Comparison of ENCODE assay signal across 6 cellular contexts in genomic region chr12:57502311-57502969, GRCh38. TPM values are rescaled to one million over a fixed set of nuclear protein-coding genes. Genes with fewer than 3 reads are reported as not detected.
DNase-seq lines count a peak whose midpoint lies in the region; ATAC-seq, FAIRE-seq and TF ChIP-seq lines count a peak whose summit lies in the region.
"Not testable (repeated sequence)": the region's sequence is repeated elsewhere in the genome, so short reads cannot be mapped to it uniquely, and the experiment has no call there.
"Had no signal": no experiment of that assay in that cellular context is flagged by ENCODE, and none has a peak within 500 bp of the region (broad histone marks: within the 10 kb centered on the region; RNA-seq: fewer than 3 reads in every experiment).

No MANE protein-coding gene starts in this region.

- not testable (repeated sequence) for H4K20me1 ChIP-seq in K562 (replicated peaks; ENCODE audit: control insufficient read depth, insufficient read depth, low read length)

- TF ChIP-seq RAD21 in K562 (CRISPR knock-in tag; conservative IDR thresholded peaks at IDR 0.05 in 1 of 2, IDR thresholded peaks at IDR 0.05 in 1 of 2): not testable (repeated sequence)

- peak overlapping the region in 4 of 7 donors; percentile 5 to 78 (median 44) for H3K27ac Mint-ChIP-seq in CD4-positive, alpha-beta memory T cell
- H3K27ac Mint-ChIP-seq in activated T-cell treated with anti-CD3 and anti-CD28 coated beads, Interleukin-2, amount 50 U/mL, for 24 hours: peak overlapping the region; percentile 48
- peak overlapping the region; percentile 67 for H3K27ac Mint-ChIP-seq in glutamatergic neuron (ENCODE audit: unreplicated experiment)

- not testable (repeated sequence) for H3K27ac ChIP-seq in CD4-positive, alpha-beta memory T cell (ENCODE audit: low read depth, low read length); K562 (ENCODE audit: extremely low read depth, low read depth, low read length)

- H3K27me3 ChIP-seq in CD4-positive, alpha-beta memory T cell (ENCODE audit: insufficient read depth, low read length); K562 (ENCODE audit: control insufficient read depth in 2 of 2, insufficient read depth in 2 of 2, low read length in 2 of 2): not testable (repeated sequence)

- H3K9ac ChIP-seq in K562 (ENCODE audit: insufficient read depth in 1 of 2, low read depth in 2 of 2, low read length in 2 of 2): not testable (repeated sequence)

- not testable (repeated sequence) for H3K9me3 ChIP-seq in CD4-positive, alpha-beta memory T cell (ENCODE audit: control insufficient read depth in 1 of 2, low read length in 2 of 2); K562 (replicated peaks; ENCODE audit: control insufficient read depth, insufficient read depth, low read depth, low read length)

- not testable (repeated sequence) for H3K4me3 ChIP-seq in CD4-positive, alpha-beta memory T cell (ENCODE audit: low read length in 2 of 2); K562

- not testable (repeated sequence) for H3K9me3 Mint-ChIP-seq in CD4-positive, alpha-beta memory T cell; activated T-cell treated with anti-CD3 and anti-CD28 coated beads, Interleukin-2, amount 50 U/mL, for 24 hours
- H3K9me3 Mint-ChIP-seq in glutamatergic neuron (ENCODE audit: unreplicated experiment): peaks cover 11% of the 10 kb centered on the region

- peaks cover 46 to 70% of the 10 kb centered on the region in 2 donors for H3K36me3 Mint-ChIP-seq in CD4-positive, alpha-beta memory T cell
- peaks cover 91% of the 10 kb centered on the region for H3K36me3 Mint-ChIP-seq in activated T-cell treated with anti-CD3 and anti-CD28 coated beads, Interleukin-2, amount 50 U/mL, for 24 hours (ENCODE audit: low read depth)
- H3K36me3 Mint-ChIP-seq in glutamatergic neuron (ENCODE audit: unreplicated experiment): peaks cover 19% of the 10 kb centered on the region

- POLR2A ChIA-PET in CD4-positive, alpha-beta memory T cell (lab: Charles Lee; ENCODE audit: partially characterized antibody): interaction anchor here (1.6 kb wide), 1 partner anchor 22 kb away, joined by 4 read pairs; the partner anchor contains the start of gene ARHGAP9
- POLR2A ChIA-PET in K562 (lab: Yijun Ruan, JAX): interaction anchor here (0.7 to 7.1 kb wide), 3 partner anchors 14 to 28 kb away, joined by 3 to 184 read pairs (median 3); partner anchors contain the start of gene DDIT3

- CTCF ChIA-PET in CD4-positive, alpha-beta memory T cell (lab: Charles Lee; ENCODE audit: partially characterized antibody): interaction anchor here (1.0 to 1.4 kb wide), 3 partner anchors 10 to 47 kb away, joined by 3 to 4 read pairs (median 3); partner anchors contain the start of gene INHBE
- CTCF ChIA-PET in K562 (lab: Yijun Ruan, JAX; ENCODE audit: low intra/inter-chr PET ratio): not testable (repeated sequence)

- 96% methylated on average over 13 of the region's 22 CpGs for WGBS in K562 (ENCODE audit: insufficient coverage, low coverage, missing lambda C conversion rate)

- not testable (repeated sequence) for H3K9me1 ChIP-seq in K562 (ENCODE audit: control insufficient read depth, insufficient read depth, low read length)

- not testable (repeated sequence) for H3K4me1 ChIP-seq in CD4-positive, alpha-beta memory T cell (ENCODE audit: insufficient read depth, low read length); K562 (replicated peaks in 1 of 2; ENCODE audit: control insufficient read depth in 2 of 2, insufficient read depth in 2 of 2, low read length in 2 of 2)

- not testable (repeated sequence) for TF ChIP-seq CTCF in K562 (IDR thresholded peaks at IDR 0.05 in 2 of 3, conservative IDR thresholded peaks at IDR 0.05 in 1 of 3; ENCODE audit: insufficient read depth in 2 of 3, low read depth in 1 of 3, low read length in 3 of 3); glutamatergic neuron (IDR thresholded peaks at IDR 0.05; ENCODE audit: partially characterized antibody, unreplicated experiment)

- not testable (repeated sequence) for H3K27me3 Mint-ChIP-seq in CD4-positive, alpha-beta memory T cell; activated T-cell treated with anti-CD3 and anti-CD28 coated beads, Interleukin-2, amount 50 U/mL, for 24 hours; glutamatergic neuron (ENCODE audit: unreplicated experiment)

- not testable (repeated sequence) for H3K4me2 ChIP-seq in K562 (ENCODE audit: insufficient read depth, low read length)

- not testable (repeated sequence) for ATAC-seq in K562

- DNase-seq in CD4-positive, alpha-beta memory T cell; activated T-cell treated with anti-CD3 and anti-CD28 coated beads, Interleukin-2, amount 50 U/mL, for 24 hours; K562 (ENCODE audit: extremely low read depth in 1 of 4, low spot score in 3 of 4); glutamatergic neuron: not testable (repeated sequence)
- peak; percentile 38 for DNase-seq in posterior vena cava (ENCODE audit: low spot score)

- not testable (repeated sequence) for H3K4me3 Mint-ChIP-seq in CD4-positive, alpha-beta memory T cell; activated T-cell treated with anti-CD3 and anti-CD28 coated beads, Interleukin-2, amount 50 U/mL, for 24 hours; glutamatergic neuron (ENCODE audit: unreplicated experiment)

- in situ Hi-C loops in K562 (cut with MboI): not testable (repeated sequence)

- H2AFZ ChIP-seq in K562 (ENCODE audit: low read depth, low read length): not testable (repeated sequence)

- not testable (repeated sequence) for H3K79me2 ChIP-seq in K562 (ENCODE audit: control insufficient read depth, insufficient read depth, low read length)

- BruUV-seq in K562 (replicated peaks; lab: Mats Ljungman, UMichigan): not testable (repeated sequence)

- peaks cover 61% of the 10 kb centered on the region for H3K36me3 ChIP-seq in CD4-positive, alpha-beta memory T cell (ENCODE audit: insufficient read depth, low read length)
- peaks cover 81% of the 10 kb centered on the region for H3K36me3 ChIP-seq in K562 (ENCODE audit: control insufficient read depth, insufficient read depth, low read length)

- not testable (repeated sequence) for TF ChIP-seq POLR2A in K562 (conservative IDR thresholded peaks at IDR 0.05)

- FAIRE-seq in K562 (lab: Jason Lieb, UNC): not testable (repeated sequence)

- TF ChIP-seq EP300 in K562 (IDR thresholded peaks at IDR 0.05; ENCODE audit: low read length): not testable (repeated sequence)

- H3K4me1 Mint-ChIP-seq in CD4-positive, alpha-beta memory T cell; activated T-cell treated with anti-CD3 and anti-CD28 coated beads, Interleukin-2, amount 50 U/mL, for 24 hours (ENCODE audit: low read depth); glutamatergic neuron (ENCODE audit: low read depth, unreplicated experiment): not testable (repeated sequence)

- intact Hi-C loops in CD4-positive, alpha-beta memory T cell (cut with micrococcal nuclease); K562 (cut with micrococcal nuclease); posterior vena cava (cut with DNase I): not testable (repeated sequence)

RNA-seq across cellular contexts. Expression of gene MARS1, which starts 14.6 kb away (rescaled TPM):
- 100 to 1,000 TPM; 224 to 242 TPM for total RNA-seq in CD4-positive, alpha-beta memory T cell
- polyA plus RNA-seq in CD4-positive, alpha-beta memory T cell: 100 to 1,000 TPM in 1 of 2 donors, 10 to 100 TPM in 1; 84.8 to 114 TPM
- 823 and 1,075 TPM in 2 replicates for total RNA-seq in K562 (2011; cell fraction: chromatin; rRNA removed; ENCODE audit: low replicate concordance)
- total RNA-seq in K562 (2011; cell fraction: nucleolus; rRNA removed): 517 and 536 TPM in 2 replicates
- total RNA-seq in K562 (2011; cell fraction: nucleoplasm; rRNA removed): 605 and 612 TPM in 2 replicates
- 231 and 232 TPM in 2 replicates for total RNA-seq in K562 (2014; rRNA removed)
- total RNA-seq in K562 (2014; rRNA removed; fragmentation: Illumina TruSeq; extraction: Trizol): 220 and 245 TPM in 2 replicates
- 158 and 169 TPM in 2 replicates for total RNA-seq in K562 (2015; rRNA removed; fragmentation: Illumina TruSeq; extraction: Trizol)
- total RNA-seq in K562 (2021): 339 and 382 TPM in 2 replicates
- polyA plus RNA-seq in K562 (2011; rRNA removed): 145 and 271 TPM in 2 replicates
- 137 and 183 TPM in 2 replicates for polyA plus RNA-seq in K562 (2011; cell fraction: cytosol; rRNA removed)
- polyA plus RNA-seq in K562 (2011; cell fraction: nucleus; rRNA removed): 838 and 1,308 TPM in 2 replicates
- 210 and 555 TPM in 2 replicates for polyA plus RNA-seq in K562 (2012)
- 298 and 362 TPM in 2 replicates for polyA plus RNA-seq in K562 (2014; fragmentation: Illumina TruSeq; extraction: Trizol)
- 100 to 1,000 TPM; 117 to 168 TPM for polyA plus RNA-seq in K562 (2014; fragmentation: Nextera tagmentation; extraction: Ambion mirVana)
- 221 and 229 TPM in 2 replicates for polyA plus RNA-seq in K562 (2014; rRNA removed)
- polyA minus RNA-seq in K562 (2011; rRNA and poly(A)+ RNA removed): 171 and 257 TPM in 2 replicates
- 105 and 116 TPM in 2 replicates for polyA minus RNA-seq in K562 (2011; cell fraction: cytosol; rRNA and poly(A)+ RNA removed)
- 226 and 398 TPM in 2 replicates for polyA minus RNA-seq in K562 (2011; cell fraction: nucleus; rRNA and poly(A)+ RNA removed)
- 870 TPM for total RNA-seq in glutamatergic neuron (ENCODE audit: unreplicated experiment)
- 100 to 1,000 TPM; 135 to 142 TPM for total RNA-seq in posterior vena cava

RNA-seq across cellular contexts. Expression of gene DDIT3, which starts 17.9 kb away (rescaled TPM):
- 10 to 100 TPM; 38.5 to 40.8 TPM for total RNA-seq in CD4-positive, alpha-beta memory T cell
- 10 to 100 TPM; 15.4 to 22.8 TPM for polyA plus RNA-seq in CD4-positive, alpha-beta memory T cell
- 172 and 185 TPM in 2 replicates for total RNA-seq in K562 (2011; cell fraction: chromatin; rRNA removed; ENCODE audit: low replicate concordance)
- 119 and 124 TPM in 2 replicates for total RNA-seq in K562 (2011; cell fraction: nucleolus; rRNA removed)
- total RNA-seq in K562 (2011; cell fraction: nucleoplasm; rRNA removed): 106 and 127 TPM in 2 replicates
- total RNA-seq in K562 (2014; rRNA removed): 68.2 and 89.9 TPM in 2 replicates
- total RNA-seq in K562 (2014; rRNA removed; fragmentation: Illumina TruSeq; extraction: Trizol): 89.6 and 104 TPM in 2 replicates
- 53.7 and 59.1 TPM in 2 replicates for total RNA-seq in K562 (2015; rRNA removed; fragmentation: Illumina TruSeq; extraction: Trizol)
- total RNA-seq in K562 (2021): 56.8 and 61.8 TPM in 2 replicates
- 99.0 and 118 TPM in 2 replicates for polyA plus RNA-seq in K562 (2011; rRNA removed)
- 29.5 and 56.7 TPM in 2 replicates for polyA plus RNA-seq in K562 (2011; cell fraction: cytosol; rRNA removed)
- 133 and 186 TPM in 2 replicates for polyA plus RNA-seq in K562 (2011; cell fraction: nucleus; rRNA removed)
- polyA plus RNA-seq in K562 (2012): 99.5 and 353 TPM in 2 replicates
- polyA plus RNA-seq in K562 (2014; fragmentation: Illumina TruSeq; extraction: Trizol): 83.9 and 103 TPM in 2 replicates
- polyA plus RNA-seq in K562 (2014; fragmentation: Nextera tagmentation; extraction: Ambion mirVana): 100 to 1,000 TPM; 254 to 272 TPM
- 87.2 and 127 TPM in 2 replicates for polyA plus RNA-seq in K562 (2014; rRNA removed)
- polyA minus RNA-seq in K562 (2011; rRNA and poly(A)+ RNA removed): 37.2 and 59.6 TPM in 2 replicates
- 22.3 and 23.0 TPM in 2 replicates for polyA minus RNA-seq in K562 (2011; cell fraction: cytosol; rRNA and poly(A)+ RNA removed)
- 25.7 and 57.9 TPM in 2 replicates for polyA minus RNA-seq in K562 (2011; cell fraction: nucleus; rRNA and poly(A)+ RNA removed)
- total RNA-seq in glutamatergic neuron (ENCODE audit: unreplicated experiment): 70.9 TPM
- total RNA-seq in posterior vena cava: 10 to 100 TPM; 34.0 to 43.8 TPM

RNA-seq across cellular contexts. Expression of gene MBD6, which starts 20.2 kb away (rescaled TPM):
- 100 to 1,000 TPM in 1 of 2 experiments, 10 to 100 TPM in 1; 97.4 to 103 TPM for total RNA-seq in CD4-positive, alpha-beta memory T cell
- 1 to 10 TPM in 1 of 2 donors, under 1 TPM in 1; 0.16 to 2.6 TPM for polyA plus RNA-seq in CD4-positive, alpha-beta memory T cell
- 77.3 and 118 TPM in 2 replicates for total RNA-seq in K562 (2011; cell fraction: chromatin; rRNA removed; ENCODE audit: low replicate concordance)
- total RNA-seq in K562 (2011; cell fraction: nucleolus; rRNA removed): 43.2 and 44.7 TPM in 2 replicates
- 49.3 and 57.0 TPM in 2 replicates for total RNA-seq in K562 (2011; cell fraction: nucleoplasm; rRNA removed)
- 4.7 and 6.3 TPM in 2 replicates for total RNA-seq in K562 (2014; rRNA removed)
- 2.7 and 3.8 TPM in 2 replicates for total RNA-seq in K562 (2014; rRNA removed; fragmentation: Illumina TruSeq; extraction: Trizol)
- total RNA-seq in K562 (2015; rRNA removed; fragmentation: Illumina TruSeq; extraction: Trizol): 3.6 and 6.1 TPM in 2 replicates
- total RNA-seq in K562 (2021): 46.6 and 54.8 TPM in 2 replicates
- polyA plus RNA-seq in K562 (2011; rRNA removed): 2.0 and 6.8 TPM in 2 replicates
- polyA plus RNA-seq in K562 (2011; cell fraction: cytosol; rRNA removed): 1.1 and 1.4 TPM in 2 replicates
- 25.0 and 38.2 TPM in 2 replicates for polyA plus RNA-seq in K562 (2011; cell fraction: nucleus; rRNA removed)
- polyA plus RNA-seq in K562 (2012): 21.1 and 37.7 TPM in 2 replicates
- 14.1 and 20.3 TPM in 2 replicates for polyA plus RNA-seq in K562 (2014; fragmentation: Illumina TruSeq; extraction: Trizol)
- polyA plus RNA-seq in K562 (2014; fragmentation: Nextera tagmentation; extraction: Ambion mirVana): 1 to 10 TPM; 2.6 to 2.9 TPM
- 12.2 and 19.8 TPM in 2 replicates for polyA plus RNA-seq in K562 (2014; rRNA removed)
- 1.7 and 4.1 TPM in 2 replicates for polyA minus RNA-seq in K562 (2011; rRNA and poly(A)+ RNA removed)
- polyA minus RNA-seq in K562 (2011; cell fraction: cytosol; rRNA and poly(A)+ RNA removed): 5.2 and 13.3 TPM in 2 replicates
- 15.5 and 20.1 TPM in 2 replicates for polyA minus RNA-seq in K562 (2011; cell fraction: nucleus; rRNA and poly(A)+ RNA removed)
- total RNA-seq in glutamatergic neuron (ENCODE audit: unreplicated experiment): 108 TPM
- total RNA-seq in posterior vena cava: 10 to 100 TPM; 46.5 to 49.1 TPM

RNA-seq across cellular contexts. Expression of gene ARHGAP9, which starts 22.8 kb away (rescaled TPM):
- 100 to 1,000 TPM; 266 to 278 TPM for total RNA-seq in CD4-positive, alpha-beta memory T cell
- polyA plus RNA-seq in CD4-positive, alpha-beta memory T cell: 100 to 1,000 TPM; 206 to 216 TPM
- 8.4 and 15.8 TPM in 2 replicates for total RNA-seq in K562 (2011; cell fraction: chromatin; rRNA removed; ENCODE audit: low replicate concordance)
- total RNA-seq in K562 (2011; cell fraction: nucleolus; rRNA removed): 5.3 and 7.2 TPM in 2 replicates
- 7.3 and 8.5 TPM in 2 replicates for total RNA-seq in K562 (2011; cell fraction: nucleoplasm; rRNA removed)
- total RNA-seq in K562 (2014; rRNA removed): 3.8 and 4.6 TPM in 2 replicates
- total RNA-seq in K562 (2014; rRNA removed; fragmentation: Illumina TruSeq; extraction: Trizol): 3.1 and 4.2 TPM in 2 replicates
- 5.1 and 5.8 TPM in 2 replicates for total RNA-seq in K562 (2015; rRNA removed; fragmentation: Illumina TruSeq; extraction: Trizol)
- 5.9 and 6.0 TPM in 2 replicates for total RNA-seq in K562 (2021)
- 6.5 and 22.7 TPM in 2 replicates for polyA plus RNA-seq in K562 (2011; rRNA removed)
- 7.6 and 14.0 TPM in 2 replicates for polyA plus RNA-seq in K562 (2011; cell fraction: cytosol; rRNA removed)
- polyA plus RNA-seq in K562 (2011; cell fraction: nucleus; rRNA removed): 53.3 and 109 TPM in 2 replicates
- 5.2 and 15.6 TPM in 2 replicates for polyA plus RNA-seq in K562 (2012)
- polyA plus RNA-seq in K562 (2014; fragmentation: Illumina TruSeq; extraction: Trizol): 5.4 and 6.5 TPM in 2 replicates
- 1 to 10 TPM; 1.5 to 2.0 TPM for polyA plus RNA-seq in K562 (2014; fragmentation: Nextera tagmentation; extraction: Ambion mirVana)
- 3.3 and 10.2 TPM in 2 replicates for polyA plus RNA-seq in K562 (2014; rRNA removed)
- polyA minus RNA-seq in K562 (2011; rRNA and poly(A)+ RNA removed): 2.8 and 7.2 TPM in 2 replicates
- 1.5 and 8.5 TPM in 2 replicates for polyA minus RNA-seq in K562 (2011; cell fraction: cytosol; rRNA and poly(A)+ RNA removed)
- 4.3 and 13.0 TPM in 2 replicates for polyA minus RNA-seq in K562 (2011; cell fraction: nucleus; rRNA and poly(A)+ RNA removed)
- 52.0 TPM for total RNA-seq in glutamatergic neuron (ENCODE audit: unreplicated experiment)
- 10 to 100 TPM; 12.7 to 20.7 TPM for total RNA-seq in posterior vena cava

RNA-seq across cellular contexts. Expression of gene GLI1, which starts 42.9 kb away (rescaled TPM):
- total RNA-seq in CD4-positive, alpha-beta memory T cell: under 1 TPM; 0.30 to 0.35 TPM
- polyA plus RNA-seq in CD4-positive, alpha-beta memory T cell: not detected
- 1.4 and 2.9 TPM in 2 replicates for total RNA-seq in K562 (2011; cell fraction: chromatin; rRNA removed; ENCODE audit: low replicate concordance)
- 1.0 and 1.3 TPM in 2 replicates for total RNA-seq in K562 (2011; cell fraction: nucleolus; rRNA removed)
- 2.0 and 2.7 TPM in 2 replicates for total RNA-seq in K562 (2011; cell fraction: nucleoplasm; rRNA removed)
- total RNA-seq in K562 (2014; rRNA removed) (0.33 and 0.41 TPM in 2 replicates), K562 (2014; rRNA removed; fragmentation: Illumina TruSeq; extraction: Trizol) (0.76 and 0.80 TPM in 2 replicates), K562 (2015; rRNA removed; fragmentation: Illumina TruSeq; extraction: Trizol) (0.30 and 2.2 TPM in 2 replicates), K562 (2021) (2.1 and 3.7 TPM in 2 replicates), glutamatergic neuron (ENCODE audit: unreplicated experiment) (2.3 TPM), posterior vena cava (1 to 10 TPM in 1 of 2 donors, under 1 TPM in 1; 0.90 to 3.2 TPM)
- polyA plus RNA-seq in K562 (2011; rRNA removed) (0.33 and 1.1 TPM in 2 replicates), K562 (2014; fragmentation: Illumina TruSeq; extraction: Trizol) (0.61 and 0.80 TPM in 2 replicates), K562 (2014; fragmentation: Nextera tagmentation; extraction: Ambion mirVana) (under 1 TPM; 0.24 to 0.31 TPM), K562 (2014; rRNA removed) (0.51 and 0.64 TPM in 2 replicates)
- 0.63 and 0.64 TPM in 2 replicates for polyA plus RNA-seq in K562 (2011; cell fraction: cytosol; rRNA removed)
- polyA plus RNA-seq in K562 (2011; cell fraction: nucleus; rRNA removed): 2.0 and 3.7 TPM in 2 replicates
- polyA plus RNA-seq in K562 (2012): 2.2 and 3.2 TPM in 2 replicates
- polyA minus RNA-seq in K562 (2011; rRNA and poly(A)+ RNA removed): 0.36 and 0.81 TPM in 2 replicates
- polyA minus RNA-seq in K562 (2011; cell fraction: cytosol; rRNA and poly(A)+ RNA removed): not detected in 2 replicates
- polyA minus RNA-seq in K562 (2011; cell fraction: nucleus; rRNA and poly(A)+ RNA removed): 0.33 and 0.81 TPM in 2 replicates
- polyA plus RNA-seq: CD14-positive monocyte had no signal
